ENCODE assay signal across 8 cellular contexts in genomic region chr12:570949-571794, GRCh38.
A peak's percentile ranks its signal among the peaks of the same experiment; 100 is the strongest.
DNase-seq lines count a peak whose midpoint lies in the region; ATAC-seq, FAIRE-seq and TF ChIP-seq lines count a peak whose summit lies in the region.

No MANE protein-coding gene starts in this region.

- DNase-seq in AG08396 (ENCODE audit: low spot score) (peak; percentile 88), HPDE6-E6E7 (ENCODE audit: extremely low spot score) (peak; percentile 61), K562 (ENCODE audit: extremely low read depth in 1 of 4, low spot score in 3 of 4) (peak; percentile 32 to 42 (median 41)), keratinocyte (ENCODE audit: low read depth, low spot score) (no peak), UCSD-AML1 (lab: John Stamatoyannopoulos, UW; ENCODE audit: unreplicated experiment) (no peak)

- no peak for TF ChIP-seq EP300 in K562 (IDR thresholded peaks at IDR 0.05; ENCODE audit: low read length)

- H3K4me3 ChIP-seq in K562 (peak overlapping the region; percentile 56), keratinocyte (ENCODE audit: control insufficient read depth in 2 of 3, extremely low read depth in 1 of 3, insufficient read depth in 2 of 3, low read depth in 1 of 3, low read length in 3 of 3) (peak overlapping the region; percentile 49 to 81 (median 65)), stomach smooth muscle (ENCODE audit: low read length in 2 of 2) (peak overlapping the region; percentile 68 to 77)

- no TSS peak for BruUV-seq in K562 (replicated peaks; lab: Mats Ljungman, UMichigan)

- peak overlapping the region; percentile 80 for H3K4me2 ChIP-seq in K562 (ENCODE audit: insufficient read depth, low read length)
- H3K4me2 ChIP-seq in keratinocyte (ENCODE audit: control insufficient read depth, extremely low read depth, insufficient read depth, low read depth, low read length): peak overlapping the region; percentile 95

- peak overlapping the region; percentile 21 to 85; a peak in 2 of 4 replicates for H3K9ac ChIP-seq in K562 (ENCODE audit: insufficient read depth in 1 of 2, low read depth in 2 of 2, low read length in 2 of 2)
- H3K9ac ChIP-seq in keratinocyte (ENCODE audit: control insufficient read depth, extremely low read depth, insufficient read depth, low read length): peak overlapping the region; percentile 75
- H3K9ac ChIP-seq in stomach smooth muscle (ENCODE audit: low read length in 2 of 2): peak overlapping the region; percentile 63 to 76

- TF ChIP-seq CTCF in K562 (IDR thresholded peaks at IDR 0.05 in 2 of 3, conservative IDR thresholded peaks at IDR 0.05 in 1 of 3; ENCODE audit: insufficient read depth in 2 of 3, low read depth in 1 of 3, low read length in 3 of 3) (no peak), keratinocyte (optimal IDR thresholded peaks at IDR 0.05 in 1 of 3, IDR thresholded peaks at IDR 0.05 in 1 of 3, conservative IDR thresholded peaks at IDR 0.05 in 1 of 3; ENCODE audit: extremely low read depth in 1 of 3, insufficient read depth in 2 of 3, low read length in 3 of 3) (no peak)

- no peak for TF ChIP-seq POLR2A in K562 (conservative IDR thresholded peaks at IDR 0.05)

- in situ Hi-C loops in K562 (cut with MboI): loop anchor here (5.0 to 25.0 kb wide), 3 partner anchors 181 to 1016 kb away; partner anchors contain the start of genes FBXL14, RAD52 and WNK1

- H4K20me1 ChIP-seq in K562 (replicated peaks; ENCODE audit: control insufficient read depth, insufficient read depth, low read length) (no peaks in the 10 kb centered on the region), keratinocyte (ENCODE audit: control insufficient read depth, extremely low read depth, insufficient read depth, low read length) (no peaks in the 10 kb centered on the region)

- FAIRE-seq in K562 (lab: Jason Lieb, UNC): no peak
- peak; percentile 69 for FAIRE-seq in keratinocyte (lab: Jason Lieb, UNC)

- 81% methylated on average over 8 of the region's 21 CpGs for WGBS in K562 (ENCODE audit: insufficient coverage, low coverage, missing lambda C conversion rate)

- H3K4me1 ChIP-seq in K562 (replicated peaks in 1 of 2; ENCODE audit: control insufficient read depth in 2 of 2, insufficient read depth in 2 of 2, low read length in 2 of 2) (peaks cover 21 to 45% of the 10 kb centered on the region in 2 experiments; a peak in 4 of 5 replicates), keratinocyte (ENCODE audit: control insufficient read depth, extremely low read depth, insufficient read depth, low read length) (peaks cover 45% of the 10 kb centered on the region), stomach smooth muscle (ENCODE audit: control insufficient read depth, insufficient read depth, low read length) (peaks cover 40% of the 10 kb centered on the region)

- H3K9me3 ChIP-seq in K562 (replicated peaks; ENCODE audit: control insufficient read depth, insufficient read depth, low read depth, low read length): no peaks in the 10 kb centered on the region
- H3K9me3 ChIP-seq in keratinocyte (ENCODE audit: control insufficient read depth, low read depth, low read length): no peaks in the 10 kb centered on the region
- peaks cover 0 to 4% of the 10 kb centered on the region in 2 donors for H3K9me3 ChIP-seq in stomach smooth muscle (ENCODE audit: control insufficient read depth in 2 of 2, low read length in 2 of 2)

- dilution Hi-C loops in keratinocyte (cut with MboI; ENCODE audit: extremely low pct_ligation_motif_present, low sequenced_read_pairs): no loop called here

- ATAC-seq in K562 (peak; percentile 32), GM21381 (IDR thresholded peaks at IDR 0.05; ENCODE audit: unreplicated experiment) (no peak), GM18873 (IDR thresholded peaks at IDR 0.05; ENCODE audit: low FRiP score, unreplicated experiment) (no peak)

- H3K9me1 ChIP-seq in K562 (ENCODE audit: control insufficient read depth, insufficient read depth, low read length) (no peaks in the 10 kb centered on the region), keratinocyte (ENCODE audit: control insufficient read depth, extremely low read depth, insufficient read depth, low read length) (no peaks in the 10 kb centered on the region)

- intact Hi-C loops in K562 (cut with micrococcal nuclease): loop anchor here (5.0 to 10.0 kb wide), 3 partner anchors 376 to 1034 kb away; partner anchors contain the start of gene RAD52

- H3K27me3 ChIP-seq in K562 (ENCODE audit: control insufficient read depth in 2 of 2, insufficient read depth in 2 of 2, low read length in 2 of 2): no peaks in the 10 kb centered on the region
- no peaks in the 10 kb centered on the region for H3K27me3 ChIP-seq in keratinocyte (ENCODE audit: control insufficient read depth, extremely low read depth, insufficient read depth, low read length)
- no peaks in the 10 kb centered on the region for H3K27me3 ChIP-seq in stomach smooth muscle (ENCODE audit: control insufficient read depth in 1 of 2, insufficient read depth in 2 of 2, low read length in 2 of 2)

- no peaks in the 10 kb centered on the region for H3K36me3 ChIP-seq in K562 (ENCODE audit: control insufficient read depth, insufficient read depth, low read length)
- H3K36me3 ChIP-seq in keratinocyte (ENCODE audit: control insufficient read depth in 2 of 2, extremely low read depth in 1 of 2, insufficient read depth in 2 of 2, low read length in 2 of 2): no peaks in the 10 kb centered on the region
- no peaks in the 10 kb centered on the region for H3K36me3 ChIP-seq in stomach smooth muscle (ENCODE audit: control insufficient read depth in 2 of 2, insufficient read depth in 2 of 2, low read length in 2 of 2)

- TF ChIP-seq RAD21 in K562 (CRISPR knock-in tag; conservative IDR thresholded peaks at IDR 0.05 in 1 of 2, IDR thresholded peaks at IDR 0.05 in 1 of 2): no peak

- POLR2A ChIA-PET in K562 (lab: Yijun Ruan, JAX): interaction anchor here (0.6 to 1.2 kb wide), 7 partner anchors 177 to 523 kb away, joined by 3 read pairs; no protein-coding TSS in a partner anchor

- H2AFZ ChIP-seq in K562 (ENCODE audit: low read depth, low read length) (peak overlapping the region; percentile 81), keratinocyte (ENCODE audit: control insufficient read depth, low read length) (peak overlapping the region; percentile 82)

- H3K27ac ChIP-seq in K562 (ENCODE audit: extremely low read depth, low read depth, low read length): peak overlapping the region; percentile 48; the same call in 1 of the 3 replicates
- peak overlapping the region; percentile 82 for H3K27ac ChIP-seq in keratinocyte (ENCODE audit: control insufficient read depth, insufficient read depth, low read length)
- H3K27ac ChIP-seq in stomach smooth muscle (ENCODE audit: low read length): peak overlapping the region; percentile 80

- CTCF ChIA-PET in K562 (lab: Yijun Ruan, JAX; ENCODE audit: low intra/inter-chr PET ratio): interaction anchor here (2.1 to 2.4 kb wide), 2 partner anchors 180 to 378 kb away, joined by 10 to 20 read pairs; partner anchors contain the start of genes RAD52 and WNK1

- no peaks in the 10 kb centered on the region for H3K79me2 ChIP-seq in K562 (ENCODE audit: control insufficient read depth, insufficient read depth, low read length)
- no peaks in the 10 kb centered on the region for H3K79me2 ChIP-seq in keratinocyte (ENCODE audit: control insufficient read depth, insufficient read depth, low read length)

TF ChIP-seq in K562, 482 proteins besides CTCF, POLR2A, EP300 and RAD21:
- 0 out of 2 replicates have a peak, but pooled peaks have one; percentile 6 for TF ChIP-seq RBFOX2 (IDR thresholded peaks at IDR 0.05; ENCODE audit: low read depth, low read length)
- TF ChIP-seq, protein P1, sequence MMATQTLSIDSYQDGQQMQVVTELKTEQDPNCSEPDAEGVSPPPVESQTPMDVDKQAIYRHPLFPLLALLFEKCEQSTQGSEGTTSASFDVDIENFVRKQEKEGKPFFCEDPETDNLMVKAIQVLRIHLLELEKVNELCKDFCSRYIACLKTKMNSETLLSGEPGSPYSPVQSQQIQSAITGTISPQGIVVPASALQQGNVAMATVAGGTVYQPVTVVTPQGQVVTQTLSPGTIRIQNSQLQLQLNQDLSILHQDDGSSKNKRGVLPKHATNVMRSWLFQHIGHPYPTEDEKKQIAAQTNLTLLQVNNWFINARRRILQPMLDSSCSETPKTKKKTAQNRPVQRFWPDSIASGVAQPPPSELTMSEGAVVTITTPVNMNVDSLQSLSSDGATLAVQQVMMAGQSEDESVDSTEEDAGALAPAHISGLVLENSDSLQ (IDR thresholded peaks at IDR 0.05): peak; percentile 87
- no peak for TF ChIP-seq TARDBP (IDR thresholded peaks at IDR 0.05)
- no peak for TF ChIP-seq ZNF174 (CRISPR knock-in tag; IDR thresholded peaks at IDR 0.05)
- TF ChIP-seq SUPT5H (IDR thresholded peaks at IDR 0.05): no peak
- peak; percentile 34; the same call in 1 of the 2 replicates for TF ChIP-seq PBX2 (CRISPR knock-in tag; IDR thresholded peaks at IDR 0.05; ENCODE audit: low read depth)
- 0 out of 2 replicates have a peak, but pooled peaks have one; percentile 17 for TF ChIP-seq PBX2 (tag; conservative IDR thresholded peaks at IDR 0.05; ENCODE audit: low read depth)

Comparison
In these comparisons a context has a peak if more than half of its experiments do, and no peak if none do; other contexts are left out.
1. DNase-seq: peak in AG08396 (single experiment), HPDE6-E6E7 (single experiment) and K562 (4 of 4); none in keratinocyte (single experiment) and UCSD-AML1 (single experiment).
2. Peak in every context shown above with its lines, with median percentiles within 50 percentile points of each other: H3K27ac ChIP-seq, H3K4me3 ChIP-seq and H3K9ac ChIP-seq.